12 cellular contexts compared by ENCODE assay signal in genomic region chr14:101844219-101844618, GRCh38.
DNase-seq lines count a peak whose midpoint lies in the region; ATAC-seq, FAIRE-seq and TF ChIP-seq lines count a peak whose summit lies in the region.
"Had no signal": no experiment of that assay in that cellular context is flagged by ENCODE, and none has a peak within 500 bp of the region (broad histone marks: within the 10 kb centered on the region; RNA-seq: fewer than 3 reads in every experiment).

No MANE protein-coding gene starts in this region.

- no peak for TF ChIP-seq CTCF in OCI-LY7 (conservative IDR thresholded peaks at IDR 0.05; ENCODE audit: low read length)

- no peak overlapping the region for H2AFZ ChIP-seq in OCI-LY7 (ENCODE audit: low read length)

- DNase-seq in CD4-positive, CD25-positive, alpha-beta regulatory T cell = no peak
- peak; percentile 65 for DNase-seq in OCI-LY7 (ENCODE audit: low spot score)
- DNase-seq in immature natural killer cell = no peak
- DNase-seq in posterior vena cava (ENCODE audit: low spot score) = no peak
- no peak for DNase-seq in amygdala (lab: John Stamatoyannopoulos, UW)
- DNase-seq in GF-D8 (lab: John Stamatoyannopoulos, UW) = no peak
- no peak for DNase-seq in RCC 7860 (ENCODE audit: low spot score)
- DNase-seq: activated naive CD8-positive, alpha-beta T cell treated with anti-CD3 and anti-CD28 coated beads, Interleukin-2, amount 10 ng/mL, durations not matched to agents 7 days and 5 days; NCI-H1105; NCI-H524; SJCRH30 had no signal

- peaks cover 30% of the 10 kb centered on the region for H3K36me3 Mint-ChIP-seq in CD4-positive, CD25-positive, alpha-beta regulatory T cell
- peaks cover 0 to 15% (median 14%) of the 10 kb centered on the region in 3 donors for H3K36me3 Mint-ChIP-seq in immature natural killer cell

- H3K27ac Mint-ChIP-seq in CD4-positive, CD25-positive, alpha-beta regulatory T cell = peak overlapping the region; percentile 46 to 83 (median 70)
- peak overlapping the region; percentile 74 to 97 (median 90) for H3K27ac Mint-ChIP-seq in immature natural killer cell

- peak overlapping the region; percentile 69 for H3K4me2 ChIP-seq in OCI-LY7 (ENCODE audit: low read length)

- intact Hi-C loops in OCI-LY7 (cut with micrococcal nuclease; ENCODE audit: unreplicated experiment) (loop anchor here (5.0 kb wide), 1 partner anchor 118 kb away; the partner anchor contains the start of gene DYNC1H1), posterior vena cava (cut with DNase I) (no loop called here)

- H3K79me2 ChIP-seq in OCI-LY7 (ENCODE audit: insufficient read depth, low read depth, low read length) = peaks cover 84% of the 10 kb centered on the region

- H3K27me3 Mint-ChIP-seq in CD4-positive, CD25-positive, alpha-beta regulatory T cell = no peaks in the 10 kb centered on the region
- peaks cover 3 to 29% (median 4%) of the 10 kb centered on the region in 3 donors for H3K27me3 Mint-ChIP-seq in immature natural killer cell (ENCODE audit: low read depth in 3 of 3)
- H3K27me3 Mint-ChIP-seq: activated naive CD8-positive, alpha-beta T cell treated with anti-CD3 and anti-CD28 coated beads, Interleukin-2, amount 10 ng/mL, durations not matched to agents 7 days and 5 days had no signal

- FAIRE-seq in RCC 7860 (lab: Jason Lieb, UNC) = no peak

- H3K4me1 Mint-ChIP-seq in CD4-positive, CD25-positive, alpha-beta regulatory T cell = peaks cover 58 to 98% (median 74%) of the 10 kb centered on the region in 4 donors
- H3K4me1 Mint-ChIP-seq in immature natural killer cell = peaks cover 89 to 99% of the 10 kb centered on the region in 2 donors

- no peaks in the 10 kb centered on the region for H3K9me3 ChIP-seq in CD4-positive, CD25-positive, alpha-beta regulatory T cell (ENCODE audit: control insufficient read depth in 2 of 2, low read length in 2 of 2)
- H3K9me3 ChIP-seq in OCI-LY7 (ENCODE audit: low read length) = no peaks in the 10 kb centered on the region
- H3K9me3 ChIP-seq: SJCRH30 had no signal

- no peak for ATAC-seq in CD4-positive, CD25-positive, alpha-beta regulatory T cell (ENCODE audit: low read depth in 2 of 2)
- peak; percentile 39 for ATAC-seq in GM18907 (IDR thresholded peaks at IDR 0.05; ENCODE audit: unreplicated experiment)

- POLR2A ChIA-PET in OCI-LY7 (lab: Charles Lee) = interaction anchor here (0.6 to 2.1 kb wide), 10 partner anchors 9 to 79 kb away, joined by 3 to 10 read pairs (median 4); no protein-coding TSS in a partner anchor

- peak overlapping the region; percentile 47 for H3K27ac ChIP-seq in CD4-positive, CD25-positive, alpha-beta regulatory T cell (ENCODE audit: insufficient read depth, low read length, poor library complexity, severe bottlenecking)
- peak overlapping the region; percentile 63 for H3K27ac ChIP-seq in OCI-LY7 (ENCODE audit: low read depth, low read length, poor library complexity, severe bottlenecking)
- H3K27ac ChIP-seq: SJCRH30 had no signal

- H3K9me2 ChIP-seq in OCI-LY7 (ENCODE audit: insufficient read depth, low read length) = no peaks in the 10 kb centered on the region

- CTCF ChIA-PET in OCI-LY7 (lab: Charles Lee; ENCODE audit: unreplicated experiment) = interaction anchor here (0.5 to 1.8 kb wide), 7 partner anchors 20 to 74 kb away, joined by 3 to 6 read pairs (median 3); no protein-coding TSS in a partner anchor

- peaks cover 0 to 2% (median 0%) of the 10 kb centered on the region in 7 donors for H3K9me3 Mint-ChIP-seq in CD4-positive, CD25-positive, alpha-beta regulatory T cell
- H3K9me3 Mint-ChIP-seq in immature natural killer cell = no peaks in the 10 kb centered on the region
- H3K9me3 Mint-ChIP-seq: activated naive CD8-positive, alpha-beta T cell treated with anti-CD3 and anti-CD28 coated beads, Interleukin-2, amount 10 ng/mL, durations not matched to agents 7 days and 5 days had no signal

- H3K4me1 ChIP-seq in CD4-positive, CD25-positive, alpha-beta regulatory T cell (ENCODE audit: control insufficient read depth, insufficient read depth, low read length, poor library complexity, severe bottlenecking) = peaks cover 62% of the 10 kb centered on the region
- H3K4me1 ChIP-seq in OCI-LY7 (ENCODE audit: insufficient read depth, low read length, poor library complexity, severe bottlenecking) = peaks cover 89% of the 10 kb centered on the region
- H3K4me1 ChIP-seq: SJCRH30 had no signal

- H4K20me1 ChIP-seq in OCI-LY7 (ENCODE audit: insufficient read depth, low read length) = peaks cover 55% of the 10 kb centered on the region

- BruUV-seq in OCI-LY7 (replicated peaks; lab: Mats Ljungman, UMichigan) = no TSS peak

- H3K36me3 ChIP-seq in CD4-positive, CD25-positive, alpha-beta regulatory T cell (ENCODE audit: control insufficient read depth, insufficient read depth, low read length) = peaks cover 13% of the 10 kb centered on the region
- H3K36me3 ChIP-seq in OCI-LY7 (ENCODE audit: insufficient read depth, low read length) = peaks cover 28% of the 10 kb centered on the region; the same call in 1 of the 2 replicates

- no peaks in the 10 kb centered on the region for H3K27me3 ChIP-seq in CD4-positive, CD25-positive, alpha-beta regulatory T cell (ENCODE audit: control insufficient read depth, insufficient read depth, low read length)
- H3K27me3 ChIP-seq: SJCRH30 had no signal

- peak overlapping the region in 2 of 4 donors; percentile 10 to 42 for H3K4me3 Mint-ChIP-seq in CD4-positive, CD25-positive, alpha-beta regulatory T cell
- peak overlapping the region; percentile 53 to 75 (median 64) for H3K4me3 Mint-ChIP-seq in immature natural killer cell

- H3K4me3 ChIP-seq in CD4-positive, CD25-positive, alpha-beta regulatory T cell (ENCODE audit: low read depth, low read length) = no peak overlapping the region
- H3K4me3 ChIP-seq in OCI-LY7 (ENCODE audit: low read depth, low read length, poor library complexity, severe bottlenecking) = peak overlapping the region; percentile 38
- H3K4me3 ChIP-seq: SJCRH30 had no signal
